Comparison of ENCODE assay signal across 15 cellular contexts in genomic region chr5:96203761-96204160, GRCh38.
"Had no signal": no experiment of that assay in that cellular context is flagged by ENCODE, and none has a peak within 500 bp of the region (broad histone marks: within the 10 kb centered on the region; RNA-seq: fewer than 3 reads in every experiment).

No MANE protein-coding gene starts in this region.

- H3K4me2 ChIP-seq: neural progenitor cell, smooth muscle cell had no signal

- H3K27ac ChIP-seq: body of pancreas, lower lobe of right lung, neural progenitor cell, transverse colon had no signal

- H3K27ac Mint-ChIP-seq: activated CD4-positive, alpha-beta memory T cell treated with anti-CD3 and anti-CD28 coated beads for 36 hours; activated naive CD8-positive, alpha-beta T cell treated with anti-CD3 and anti-CD28 coated beads, Interleukin-2, amount 10 ng/mL, durations not matched to agents 7 days and 5 days; neural progenitor cell; stimulated activated memory B cell treated with anti-CD40 and anti-IgM and Interleukin-4, amounts not matched to agents 10 μg/mL and 1 μg/mL and 100 μg/mL, for 72 hours had no signal

- DNase-seq: activated CD4-positive, alpha-beta memory T cell treated with anti-CD3 and anti-CD28 coated beads for 36 hours; activated gamma-delta T cell treated with Interleukin-2 at 50 U/mL for 16 hours; activated naive CD8-positive, alpha-beta T cell treated with anti-CD3 and anti-CD28 coated beads, Interleukin-2, amount 10 ng/mL, durations not matched to agents 7 days and 5 days; activated T-cell treated with anti-CD3 and anti-CD28 coated beads, Interleukin-2, amount 50 U/mL, for 4 hours; body of pancreas; erythroblast; glutamatergic neuron; lower lobe of right lung; midbrain; substantia nigra; SW 1271; transverse colon had no signal

- H3K9ac ChIP-seq: neural progenitor cell had no signal

- H3K4me1 Mint-ChIP-seq: activated naive CD8-positive, alpha-beta T cell treated with anti-CD3 and anti-CD28 coated beads, Interleukin-2, amount 10 ng/mL, durations not matched to agents 7 days and 5 days; neural progenitor cell; stimulated activated memory B cell treated with anti-CD40 and anti-IgM and Interleukin-4, amounts not matched to agents 10 μg/mL and 1 μg/mL and 100 μg/mL, for 72 hours had no signal

- H3K27me3 ChIP-seq: body of pancreas, neural progenitor cell, transverse colon had no signal

- H3K27me3 Mint-ChIP-seq: stimulated activated memory B cell treated with anti-CD40 and anti-IgM and Interleukin-4, amounts not matched to agents 10 μg/mL and 1 μg/mL and 100 μg/mL, for 72 hours had no signal

- H3K4me1 ChIP-seq: neural progenitor cell had no signal

- H3K36me3 ChIP-seq: lower lobe of right lung, neural progenitor cell, transverse colon had no signal

- H3K4me3 ChIP-seq: body of pancreas, lower lobe of right lung, neural progenitor cell, smooth muscle cell, transverse colon had no signal

- H3K36me3 Mint-ChIP-seq: activated naive CD8-positive, alpha-beta T cell treated with anti-CD3 and anti-CD28 coated beads, Interleukin-2, amount 10 ng/mL, durations not matched to agents 7 days and 5 days; neural progenitor cell had no signal

- H3K4me3 Mint-ChIP-seq: activated CD4-positive, alpha-beta memory T cell treated with anti-CD3 and anti-CD28 coated beads for 36 hours; activated naive CD8-positive, alpha-beta T cell treated with anti-CD3 and anti-CD28 coated beads, Interleukin-2, amount 10 ng/mL, durations not matched to agents 7 days and 5 days; activated T-cell treated with anti-CD3 and anti-CD28 coated beads, Interleukin-2, amount 50 U/mL, for 4 hours; neural progenitor cell; stimulated activated memory B cell treated with anti-CD40 and anti-IgM and Interleukin-4, amounts not matched to agents 10 μg/mL and 1 μg/mL and 100 μg/mL, for 72 hours had no signal
